Comparison of ENCODE assay signal across 8 cellular contexts in the genomic region with DNA sequence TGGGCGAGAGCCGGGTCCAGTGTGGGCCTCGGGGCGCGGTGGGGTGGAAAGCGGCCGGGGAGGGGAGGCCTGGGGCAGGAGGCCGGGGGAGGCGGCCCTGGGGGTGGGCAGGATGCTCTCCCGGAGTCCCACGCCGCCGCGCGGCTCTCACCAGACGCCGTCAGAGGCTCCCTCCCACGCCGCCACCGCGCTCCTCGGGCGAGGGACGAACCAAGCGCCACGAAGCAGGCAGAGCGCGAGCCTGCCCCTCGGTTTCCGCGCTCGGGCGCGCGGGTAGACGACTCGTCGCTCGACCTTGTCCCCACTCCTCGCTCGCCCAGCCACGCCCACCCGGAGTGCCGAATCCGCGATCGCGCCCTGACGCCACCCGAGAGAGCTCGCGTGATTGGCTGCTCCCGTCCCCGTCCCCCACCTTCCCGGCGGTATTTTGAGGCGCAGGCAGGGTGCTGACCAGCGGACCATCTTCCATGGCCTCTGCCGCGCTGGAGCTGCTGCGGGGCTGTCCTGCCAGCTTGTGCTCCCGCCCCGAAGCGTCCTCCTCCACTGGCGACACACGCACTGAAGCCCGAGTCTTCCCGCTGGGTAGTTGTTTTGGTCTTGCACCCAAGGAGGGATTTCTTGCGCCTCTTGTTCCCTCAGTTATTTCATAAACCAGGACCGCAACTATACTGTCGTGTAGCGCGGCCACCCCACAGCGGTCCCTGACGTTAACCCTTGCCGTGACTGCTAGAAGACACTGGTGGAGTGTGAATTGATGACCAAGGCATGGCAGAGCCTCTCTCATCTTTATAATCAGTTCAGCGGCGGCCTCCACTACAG. TPM values are rescaled to one million over a fixed set of nuclear protein-coding genes. Genes with fewer than 3 reads are reported as not detected.
DNase-seq lines count a peak whose midpoint lies in the region; ATAC-seq lines count a peak whose summit lies in the region.

A gene with protein sequence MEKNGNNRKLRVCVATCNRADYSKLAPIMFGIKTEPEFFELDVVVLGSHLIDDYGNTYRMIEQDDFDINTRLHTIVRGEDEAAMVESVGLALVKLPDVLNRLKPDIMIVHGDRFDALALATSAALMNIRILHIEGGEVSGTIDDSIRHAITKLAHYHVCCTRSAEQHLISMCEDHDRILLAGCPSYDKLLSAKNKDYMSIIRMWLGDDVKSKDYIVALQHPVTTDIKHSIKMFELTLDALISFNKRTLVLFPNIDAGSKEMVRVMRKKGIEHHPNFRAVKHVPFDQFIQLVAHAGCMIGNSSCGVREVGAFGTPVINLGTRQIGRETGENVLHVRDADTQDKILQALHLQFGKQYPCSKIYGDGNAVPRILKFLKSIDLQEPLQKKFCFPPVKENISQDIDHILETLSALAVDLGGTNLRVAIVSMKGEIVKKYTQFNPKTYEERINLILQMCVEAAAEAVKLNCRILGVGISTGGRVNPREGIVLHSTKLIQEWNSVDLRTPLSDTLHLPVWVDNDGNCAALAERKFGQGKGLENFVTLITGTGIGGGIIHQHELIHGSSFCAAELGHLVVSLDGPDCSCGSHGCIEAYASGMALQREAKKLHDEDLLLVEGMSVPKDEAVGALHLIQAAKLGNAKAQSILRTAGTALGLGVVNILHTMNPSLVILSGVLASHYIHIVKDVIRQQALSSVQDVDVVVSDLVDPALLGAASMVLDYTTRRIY (minus strand): TSS at position 279 of the 819 bp plus-strand sequence. CDS start 9,093 bp downstream, outside the sequence.

- intact Hi-C loops in left colon (cut with DNase I, micrococcal nuclease) = no loop called here

- peak; percentile 80 for ATAC-seq in GM19025 (IDR thresholded peaks at IDR 0.05; ENCODE audit: low read depth, unreplicated experiment)
- peak; percentile 88 for ATAC-seq in HG03280 (IDR thresholded peaks at IDR 0.05; ENCODE audit: unreplicated experiment)
- peak; percentile 90 for ATAC-seq in left colon

- DNase-seq in AG08396 (ENCODE audit: low spot score) (peak; percentile 96), NCI-H524 treated with DMSO at 0.1 percent for 48 hours (lab: John Stamatoyannopoulos, UW) (peak; percentile 59), cortex of kidney (lab: John Stamatoyannopoulos, UW) (peak; percentile 43), left colon (peak; percentile 98)
- peak; percentile 98 for DNase-seq in activated CD4-positive, alpha-beta T cell treated with anti-CD3 and anti-CD28 coated beads, Interleukin-2, amount 50 U/mL, for 1 hour
- peak; percentile 96 to 98 for DNase-seq in stimulated activated CD4-positive, alpha-beta T cell treated with anti-CD3 and anti-CD28 coated beads, Interleukin-1b, Interleukin-23, amount 100 ng/mL, for 4 hours (ENCODE audit: low read depth in 2 of 2)

RNA-seq across cellular contexts. Expression of the gene that starts here (rescaled TPM):
- 100 to 1,000 TPM in 1 of 2 donors, 10 to 100 TPM in 1; 94.0 to 196 TPM for total RNA-seq in left colon

Comparison
In these comparisons a context has a peak if more than half of its experiments do, and no peak if none do; other contexts are left out.
1. Peak in every context shown above with its lines: DNase-seq and ATAC-seq.
2. DNase-seq: peak in every context shown above with its lines; median percentile 98 in activated CD4-positive, alpha-beta T cell treated with anti-CD3 and anti-CD28 coated beads, Interleukin-2, amount 50 U/mL, for 1 hour; 98 in left colon; 97 in stimulated activated CD4-positive, alpha-beta T cell treated with anti-CD3 and anti-CD28 coated beads, Interleukin-1b, Interleukin-23, amount 100 ng/mL, for 4 hours; 96 in AG08396; 59 in NCI-H524 treated with DMSO at 0.1 percent for 48 hours; 43 in cortex of kidney.